14 cellular contexts compared by ENCODE assay signal in genomic region chr9:112526973-112527372, GRCh38. TPM values are rescaled to one million over a fixed set of nuclear protein-coding genes. Genes with fewer than 3 reads are reported as not detected.
DNase-seq lines count a peak whose midpoint lies in the region; ATAC-seq and TF ChIP-seq lines count a peak whose summit lies in the region.
"Had no signal": no experiment of that assay in that cellular context is flagged by ENCODE, and none has a peak within 500 bp of the region (broad histone marks: within the 10 kb centered on the region; RNA-seq: fewer than 3 reads in every experiment).

No MANE protein-coding gene starts in this region.

- no peak for ATAC-seq in WTC11
- no peak for ATAC-seq in heart right ventricle
- ATAC-seq: CD8-positive, alpha-beta T cell; HepG2 had no signal

- no peaks in the 10 kb centered on the region for H3K36me3 ChIP-seq in hepatocyte (replicated peaks; ENCODE audit: insufficient read depth, low read depth)
- H3K36me3 ChIP-seq in stomach: no peaks in the 10 kb centered on the region
- no peaks in the 10 kb centered on the region for H3K36me3 ChIP-seq in heart right ventricle
- no peaks in the 10 kb centered on the region for H3K36me3 ChIP-seq in mesendoderm (ENCODE audit: control insufficient read depth, insufficient read depth, low read length)
- H3K36me3 ChIP-seq: HAP-1 had no signal

- peak overlapping the region; percentile 60 for H3K27ac Mint-ChIP-seq in WTC11
- H3K27ac Mint-ChIP-seq: B cell; CD8-positive, alpha-beta T cell had no signal

- intact Hi-C loops in stomach (cut with DNase I; ENCODE audit: low total_unique reads) (no loop called here), heart right ventricle (cut with DNase I) (no loop called here)

- DNase-seq in WTC11 (ENCODE audit: low spot score): no peak
- DNase-seq in hepatocyte (ENCODE audit: low spot score): no peak
- no peak for DNase-seq in stomach
- no peak for DNase-seq in T-helper 2 cell
- no peak for DNase-seq in heart right ventricle
- DNase-seq in mesendoderm: no peak
- DNase-seq: CD8-positive, alpha-beta T cell; DMS 273 treated with DMSO at 0.1 percent for 48 hours; DMS53; GM23248 had no signal

- H3K27me3 ChIP-seq in hepatocyte (no peaks in the 10 kb centered on the region), stomach (no peaks in the 10 kb centered on the region), heart right ventricle (no peaks in the 10 kb centered on the region), mesendoderm (ENCODE audit: insufficient read depth, low read length, poor library complexity) (no peaks in the 10 kb centered on the region)
- H3K27me3 ChIP-seq: BLaER1 treated with 17β-estradiol and CSF1 and Interleukin-3, amounts not matched to agents 10 nM and 100 nM had no signal

- H3K27me3 Mint-ChIP-seq in WTC11 (ENCODE audit: low read depth): no peaks in the 10 kb centered on the region
- H3K27me3 Mint-ChIP-seq: B cell had no signal

- no peak overlapping the region for H2BK15ac ChIP-seq in mesendoderm (replicated peaks; ENCODE audit: low read depth)

- H3K23ac ChIP-seq in mesendoderm (ENCODE audit: low read length): no peak overlapping the region

- no peak overlapping the region for H3K56ac ChIP-seq in mesendoderm (ENCODE audit: low read length)

- peaks cover 22% of the 10 kb centered on the region for H3K4me1 Mint-ChIP-seq in WTC11
- H3K4me1 Mint-ChIP-seq: B cell had no signal

- H3K79me2 ChIP-seq in hepatocyte: peaks cover 68% of the 10 kb centered on the region
- H3K79me2 ChIP-seq in mesendoderm (ENCODE audit: control insufficient read depth, insufficient read depth, low read length): peaks cover 22% of the 10 kb centered on the region

- peaks cover 5% of the 10 kb centered on the region for H3K4me1 ChIP-seq in hepatocyte (ENCODE audit: insufficient read depth)
- peaks cover 7 to 42% (median 23%) of the 10 kb centered on the region in 4 donors for H3K4me1 ChIP-seq in stomach
- H3K4me1 ChIP-seq in heart right ventricle: peaks cover 0 to 9% (median 4%) of the 10 kb centered on the region in 9 donors
- H3K4me1 ChIP-seq in mesendoderm (ENCODE audit: control insufficient read depth, low read depth, low read length): peaks cover 3% of the 10 kb centered on the region
- H3K4me1 ChIP-seq: HAP-1 had no signal

- H3K9me3 ChIP-seq in hepatocyte (ENCODE audit: low read depth) (no peaks in the 10 kb centered on the region), stomach (no peaks in the 10 kb centered on the region), heart right ventricle (no peaks in the 10 kb centered on the region)
- H3K9me3 ChIP-seq: HAP-1 had no signal

- H3K79me1 ChIP-seq in mesendoderm (ENCODE audit: low read length): peaks cover 15% of the 10 kb centered on the region

- H4K8ac ChIP-seq in mesendoderm (ENCODE audit: low read depth, low read length): no peak overlapping the region

- no peaks in the 10 kb centered on the region for H4K20me1 ChIP-seq in hepatocyte (ENCODE audit: insufficient read depth, poor library complexity, severe bottlenecking)

- H3K36me3 Mint-ChIP-seq in WTC11: no peaks in the 10 kb centered on the region
- H3K36me3 Mint-ChIP-seq: CD8-positive, alpha-beta T cell had no signal

- no peak for TF ChIP-seq POLR2A in stomach (IDR thresholded peaks at IDR 0.05)

- H3K18ac ChIP-seq in mesendoderm (ENCODE audit: low read length): no peak overlapping the region

- H3K27ac ChIP-seq in hepatocyte (peak overlapping the region; percentile 18), stomach (peak overlapping the region in 4 of 5 donors; percentile 35 to 61 (median 50)), heart right ventricle (no peak overlapping the region), mesendoderm (ENCODE audit: low read depth, low read length) (no peak overlapping the region)
- H3K27ac ChIP-seq: BLaER1 treated with 17β-estradiol and CSF1 and Interleukin-3, amounts not matched to agents 10 nM and 100 nM; GM23248 had no signal

- H3K9me3 Mint-ChIP-seq in WTC11: peaks cover 4% of the 10 kb centered on the region; the same call in 1 of the 2 replicates
- H3K9me3 Mint-ChIP-seq: CD8-positive, alpha-beta T cell had no signal

- H3K4me2 ChIP-seq in hepatocyte (peak overlapping the region; percentile 15), mesendoderm (ENCODE audit: low read length) (no peak overlapping the region)

- H2BK5ac ChIP-seq in mesendoderm (ENCODE audit: low read length): no peak overlapping the region

- no peak overlapping the region for H3K4me3 ChIP-seq in hepatocyte
- no peak overlapping the region for H3K4me3 ChIP-seq in stomach
- no peak overlapping the region for H3K4me3 ChIP-seq in heart right ventricle
- H3K4me3 ChIP-seq in mesendoderm (ENCODE audit: low read length): no peak overlapping the region
- H3K4me3 ChIP-seq: BLaER1 treated with 17β-estradiol and CSF1 and Interleukin-3, amounts not matched to agents 10 nM and 100 nM; GM23248; HAP-1 had no signal

- H3K4ac ChIP-seq in mesendoderm (ENCODE audit: low read depth, low read length): no peak overlapping the region

- CTCF ChIA-PET in WTC11 (lab: Charles Lee): no interaction called here

- H3K4me3 Mint-ChIP-seq in WTC11: no peak overlapping the region
- H3K4me3 Mint-ChIP-seq: B cell; CD8-positive, alpha-beta T cell had no signal

- H2BK120ac ChIP-seq in mesendoderm (ENCODE audit: low read depth, low read length): no peak overlapping the region

- H4K5ac ChIP-seq in mesendoderm (ENCODE audit: low read length): no peak overlapping the region

- H3K9me2 ChIP-seq in hepatocyte (replicated peaks; ENCODE audit: insufficient read depth): no peaks in the 10 kb centered on the region

- POLR2A ChIA-PET in WTC11 (lab: Charles Lee): no interaction called here

- H2AFZ ChIP-seq in hepatocyte: no peak overlapping the region
- H2AFZ ChIP-seq: GM23248 had no signal

- H3K9ac ChIP-seq in mesendoderm (ENCODE audit: low read length): no peak overlapping the region
- H3K9ac ChIP-seq: BLaER1 treated with 17β-estradiol and CSF1 and Interleukin-3, amounts not matched to agents 10 nM and 100 nM; GM23248 had no signal

- no peak for TF ChIP-seq EP300 in stomach (IDR thresholded peaks at IDR 0.05)

- H2AK5ac ChIP-seq in mesendoderm (ENCODE audit: low read length): no peak overlapping the region

- TF ChIP-seq CTCF in WTC11 (IDR thresholded peaks at IDR 0.05): no peak
- TF ChIP-seq CTCF in hepatocyte (IDR thresholded peaks at IDR 0.05; ENCODE audit: poor library complexity): no peak
- TF ChIP-seq CTCF in stomach (IDR thresholded peaks at IDR 0.05): no peak
- TF ChIP-seq CTCF in heart right ventricle (IDR thresholded peaks at IDR 0.05): no peak

- 53% methylated on average over 1 of the region's 1 CpG for WGBS in hepatocyte (ENCODE audit: low lambda C conversion rate, missing lambda C conversion rate)
- WGBS in stomach, 5 donors: 26 to 47% (median 29%) methylated on average over 1 of the region's 1 CpG
- WGBS in heart right ventricle, 2 donors: 25 to 39% methylated on average over 1 of the region's 1 CpG
- WGBS in mesendoderm (ENCODE audit: extremely low coverage, insufficient coverage, low lambda C conversion rate): no CpG with 5 or more reads among the region's 1 CpG

TF ChIP-seq in WTC11, 78 proteins besides CTCF, POLR2A, EP300 and RAD21:
- TF ChIP-seq E2F1 (CRISPR knock-in tag; IDR thresholded peaks at IDR 0.05): no peak
- no peak for TF ChIP-seq IRF2 (CRISPR knock-in tag; IDR thresholded peaks at IDR 0.05; ENCODE audit: borderline replicate concordance, low read depth)
- TF ChIP-seq MAX (CRISPR knock-in tag; IDR thresholded peaks at IDR 0.05): no peak
- TF ChIP-seq ESRRA (CRISPR knock-in tag; IDR thresholded peaks at IDR 0.05; ENCODE audit: borderline replicate concordance): no peak
- TF ChIP-seq SP1 (CRISPR knock-in tag; conservative IDR thresholded peaks at IDR 0.05): no peak
- TF ChIP-seq ZNF138 (CRISPR knock-in tag; conservative IDR thresholded peaks at IDR 0.05): no peak
- no peak for TF ChIP-seq TP53 (CRISPR knock-in tag; IDR thresholded peaks at IDR 0.05)
- no peak for TF ChIP-seq ZNF263 (CRISPR knock-in tag; IDR thresholded peaks at IDR 0.05; ENCODE audit: low read depth)
- no peak for TF ChIP-seq USF2 (CRISPR knock-in tag; IDR thresholded peaks at IDR 0.05)
- no peak for TF ChIP-seq MLX (CRISPR knock-in tag; IDR thresholded peaks at IDR 0.05)
- no peak for TF ChIP-seq ZNF317 (CRISPR knock-in tag; IDR thresholded peaks at IDR 0.05; ENCODE audit: borderline replicate concordance, low read depth)
- TF ChIP-seq NR2C2 (CRISPR knock-in tag; IDR thresholded peaks at IDR 0.05): no peak

RNA-seq across cellular contexts. Expression of gene KIAA1958, which starts 40.3 kb away (rescaled TPM):
- total RNA-seq in WTC11 (2021) (41.0 to 43.6 TPM (median 42.7 TPM) in 3 replicates), hepatocyte (9.1 and 10.1 TPM in 2 replicates), stomach (10 to 100 TPM; 11.7 to 77.7 (median 19.4) TPM), heart right ventricle (1 to 10 TPM; 3.0 to 7.7 (median 6.6) TPM)
- polyA plus RNA-seq in hepatocyte (3.5 and 5.2 TPM in 2 replicates), stomach (1 to 10 TPM in 2 of 3 donors, under 1 TPM in 1; 0.60 to 2.8 (median 2.4) TPM), heart right ventricle (1 to 10 TPM in 1 of 2 donors, under 1 TPM in 1; 0.59 to 1.2 TPM)
- 10.2 TPM for polyA plus RNA-seq in mesendoderm (2013, experiment 1 of 2)
- 10.3 TPM for polyA plus RNA-seq in mesendoderm (2013, experiment 2 of 2)

Comparison
In these comparisons a context has a peak if more than half of its experiments do, and no peak if none do; other contexts are left out.
1. H3K27ac ChIP-seq: peak in hepatocyte (single experiment) and stomach (4 of 5); none in heart right ventricle (0 of 10) and mesendoderm (single experiment).